1 cellular context compared by ENCODE assay signal in the genomic region with DNA sequence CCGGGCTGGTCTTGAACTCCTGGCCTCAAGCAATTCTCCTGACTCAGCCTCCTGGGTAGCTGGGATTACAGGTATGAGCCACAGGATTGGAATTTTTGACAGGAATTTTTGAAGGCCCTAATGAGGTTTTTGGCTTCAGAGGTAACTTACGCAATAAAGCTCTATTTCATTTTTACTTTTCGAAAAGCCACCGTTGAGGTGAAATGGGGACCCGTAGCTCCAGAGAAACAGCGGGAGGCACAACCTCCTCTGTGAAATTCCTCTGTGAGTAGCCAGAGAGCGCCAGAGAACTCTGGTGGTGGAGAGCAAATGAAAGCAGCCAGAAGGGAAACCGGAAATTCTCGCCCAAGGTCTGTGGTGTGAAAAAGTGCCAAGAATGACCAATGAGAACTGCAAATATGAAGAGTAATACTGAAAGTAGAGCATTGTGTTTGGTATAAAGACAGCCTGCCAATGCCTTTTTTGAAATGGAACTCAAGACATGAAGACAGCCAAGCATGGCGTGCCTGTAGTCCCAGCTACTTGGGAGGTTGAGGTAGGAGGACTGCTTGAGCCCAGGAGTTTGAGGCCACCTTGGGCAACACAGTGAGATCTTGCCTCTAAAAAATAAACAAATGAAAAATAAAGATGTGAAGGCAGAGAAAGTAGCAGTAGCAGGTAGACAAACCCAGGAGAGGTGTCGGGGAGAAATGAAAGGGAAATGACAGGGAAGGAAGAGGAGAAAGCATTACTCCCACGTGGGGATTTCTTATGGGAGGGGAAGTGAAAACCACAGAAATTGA.
TF ChIP-seq lines count a peak whose summit lies in the region.

No MANE protein-coding gene starts in this region.

TF ChIP-seq in K562, 482 proteins besides CTCF, POLR2A, EP300 and RAD21 (continued from another document and continues in another):
- no peak for TF ChIP-seq PML (IDR thresholded peaks at IDR 0.05; ENCODE audit: low read length)
- TF ChIP-seq, protein P1, sequence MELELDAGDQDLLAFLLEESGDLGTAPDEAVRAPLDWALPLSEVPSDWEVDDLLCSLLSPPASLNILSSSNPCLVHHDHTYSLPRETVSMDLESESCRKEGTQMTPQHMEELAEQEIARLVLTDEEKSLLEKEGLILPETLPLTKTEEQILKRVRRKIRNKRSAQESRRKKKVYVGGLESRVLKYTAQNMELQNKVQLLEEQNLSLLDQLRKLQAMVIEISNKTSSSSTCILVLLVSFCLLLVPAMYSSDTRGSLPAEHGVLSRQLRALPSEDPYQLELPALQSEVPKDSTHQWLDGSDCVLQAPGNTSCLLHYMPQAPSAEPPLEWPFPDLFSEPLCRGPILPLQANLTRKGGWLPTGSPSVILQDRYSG (tag; conservative IDR thresholded peaks at IDR 0.05; ENCODE audit: low read depth) = 0 out of 2 replicates have a peak, but pooled peaks have one; percentile 65
- no peak for TF ChIP-seq ZFP1 (CRISPR knock-in tag; IDR thresholded peaks at IDR 0.05)
- TF ChIP-seq MYBL2 (IDR thresholded peaks at IDR 0.05; ENCODE audit: low read depth) = no peak
- no peak for TF ChIP-seq MYBL2 (CRISPR knock-in tag; IDR thresholded peaks at IDR 0.05; ENCODE audit: borderline replicate concordance)
- no peak for TF ChIP-seq ZFX (CRISPR knock-in tag; IDR thresholded peaks at IDR 0.05)
- TF ChIP-seq, protein P2, sequence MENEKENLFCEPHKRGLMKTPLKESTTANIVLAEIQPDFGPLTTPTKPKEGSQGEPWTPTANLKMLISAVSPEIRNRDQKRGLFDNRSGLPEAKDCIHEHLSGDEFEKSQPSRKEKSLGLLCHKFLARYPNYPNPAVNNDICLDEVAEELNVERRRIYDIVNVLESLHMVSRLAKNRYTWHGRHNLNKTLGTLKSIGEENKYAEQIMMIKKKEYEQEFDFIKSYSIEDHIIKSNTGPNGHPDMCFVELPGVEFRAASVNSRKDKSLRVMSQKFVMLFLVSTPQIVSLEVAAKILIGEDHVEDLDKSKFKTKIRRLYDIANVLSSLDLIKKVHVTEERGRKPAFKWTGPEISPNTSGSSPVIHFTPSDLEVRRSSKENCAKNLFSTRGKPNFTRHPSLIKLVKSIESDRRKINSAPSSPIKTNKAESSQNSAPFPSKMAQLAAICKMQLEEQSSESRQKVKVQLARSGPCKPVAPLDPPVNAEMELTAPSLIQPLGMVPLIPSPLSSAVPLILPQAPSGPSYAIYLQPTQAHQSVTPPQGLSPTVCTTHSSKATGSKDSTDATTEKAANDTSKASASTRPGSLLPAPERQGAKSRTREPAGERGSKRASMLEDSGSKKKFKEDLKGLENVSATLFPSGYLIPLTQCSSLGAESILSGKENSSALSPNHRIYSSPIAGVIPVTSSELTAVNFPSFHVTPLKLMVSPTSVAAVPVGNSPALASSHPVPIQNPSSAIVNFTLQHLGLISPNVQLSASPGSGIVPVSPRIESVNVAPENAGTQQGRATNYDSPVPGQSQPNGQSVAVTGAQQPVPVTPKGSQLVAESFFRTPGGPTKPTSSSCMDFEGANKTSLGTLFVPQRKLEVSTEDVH (IDR thresholded peaks at IDR 0.05; ENCODE audit: low read depth, partially characterized antibody) = no peak
- no peak for TF ChIP-seq POLR2B (IDR thresholded peaks at IDR 0.05; ENCODE audit: low read depth, partially characterized antibody)
- peak in 1 of 2 experiments; percentile 66; a peak in 1 of 4 replicates for TF ChIP-seq TEAD1 (CRISPR knock-in tag; IDR thresholded peaks at IDR 0.05)
- peak in 1 of 2 experiments; percentile 53; a peak in 1 of 4 replicates for TF ChIP-seq ETV6 (IDR thresholded peaks at IDR 0.05; ENCODE audit: borderline replicate concordance in 1 of 2, low read depth in 2 of 2, low read length in 1 of 2)
- TF ChIP-seq ETV6 (CRISPR knock-in tag; IDR thresholded peaks at IDR 0.05; ENCODE audit: borderline replicate concordance) = no peak
- TF ChIP-seq BCL6 (CRISPR knock-in tag; IDR thresholded peaks at IDR 0.05) = no peak
- TF ChIP-seq, protein P3, sequence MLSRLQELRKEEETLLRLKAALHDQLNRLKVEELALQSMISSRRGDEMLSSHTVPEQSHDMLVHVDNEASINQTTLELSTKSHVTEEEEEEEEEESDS (CRISPR knock-in tag; IDR thresholded peaks at IDR 0.05) = no peak
- no peak for TF ChIP-seq NRF1 (conservative IDR thresholded peaks at IDR 0.05 in 1 of 2, IDR thresholded peaks at IDR 0.05 in 1 of 2)
- TF ChIP-seq CCAR2 (IDR thresholded peaks at IDR 0.05; ENCODE audit: low read depth, low read length) = no peak
- no peak for TF ChIP-seq RBM14 (IDR thresholded peaks at IDR 0.05; ENCODE audit: borderline replicate concordance, insufficient read depth, low read depth, low read length)
- TF ChIP-seq, protein P4, sequence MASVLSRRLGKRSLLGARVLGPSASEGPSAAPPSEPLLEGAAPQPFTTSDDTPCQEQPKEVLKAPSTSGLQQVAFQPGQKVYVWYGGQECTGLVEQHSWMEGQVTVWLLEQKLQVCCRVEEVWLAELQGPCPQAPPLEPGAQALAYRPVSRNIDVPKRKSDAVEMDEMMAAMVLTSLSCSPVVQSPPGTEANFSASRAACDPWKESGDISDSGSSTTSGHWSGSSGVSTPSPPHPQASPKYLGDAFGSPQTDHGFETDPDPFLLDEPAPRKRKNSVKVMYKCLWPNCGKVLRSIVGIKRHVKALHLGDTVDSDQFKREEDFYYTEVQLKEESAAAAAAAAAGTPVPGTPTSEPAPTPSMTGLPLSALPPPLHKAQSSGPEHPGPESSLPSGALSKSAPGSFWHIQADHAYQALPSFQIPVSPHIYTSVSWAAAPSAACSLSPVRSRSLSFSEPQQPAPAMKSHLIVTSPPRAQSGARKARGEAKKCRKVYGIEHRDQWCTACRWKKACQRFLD (CRISPR knock-in tag; IDR thresholded peaks at IDR 0.05) = 0 out of 2 replicates have a peak, but pooled peaks have one; percentile 40
- TF ChIP-seq CBX8 (IDR thresholded peaks at IDR 0.05; ENCODE audit: borderline replicate concordance, extremely low read depth, low read depth, low read length, poor library complexity, severe bottlenecking) = no peak
- no peak for TF ChIP-seq TAF15 (IDR thresholded peaks at IDR 0.05; ENCODE audit: low read depth, low read length)
- TF ChIP-seq HDAC1 (IDR thresholded peaks at IDR 0.05) = peak in 1 of 2 experiments; percentile 45; a peak in 1 of 4 replicates
- TF ChIP-seq CREBBP (IDR thresholded peaks at IDR 0.05; ENCODE audit: low read depth, low read length) = no peak
- no peak for TF ChIP-seq ZNF780A (CRISPR knock-in tag; IDR thresholded peaks at IDR 0.05)
- TF ChIP-seq, protein P5, sequence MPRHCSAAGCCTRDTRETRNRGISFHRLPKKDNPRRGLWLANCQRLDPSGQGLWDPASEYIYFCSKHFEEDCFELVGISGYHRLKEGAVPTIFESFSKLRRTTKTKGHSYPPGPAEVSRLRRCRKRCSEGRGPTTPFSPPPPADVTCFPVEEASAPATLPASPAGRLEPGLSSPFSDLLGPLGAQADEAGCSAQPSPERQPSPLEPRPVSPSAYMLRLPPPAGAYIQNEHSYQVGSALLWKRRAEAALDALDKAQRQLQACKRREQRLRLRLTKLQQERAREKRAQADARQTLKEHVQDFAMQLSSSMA (CRISPR knock-in tag; IDR thresholded peaks at IDR 0.05) = no peak
- TF ChIP-seq MTA2 (IDR thresholded peaks at IDR 0.05; ENCODE audit: low read depth) = no peak
- TF ChIP-seq ZNF717 (CRISPR knock-in tag; IDR thresholded peaks at IDR 0.05) = no peak
- TF ChIP-seq RBM25 (IDR thresholded peaks at IDR 0.05; ENCODE audit: low read depth, low read length, severe bottlenecking) = no peak
- peak; percentile 74 for TF ChIP-seq GABPA (tag; conservative IDR thresholded peaks at IDR 0.05; ENCODE audit: low read depth)
- TF ChIP-seq EP400 (IDR thresholded peaks at IDR 0.05) = peak; percentile 32; the same call in 1 of the 2 replicates
- TF ChIP-seq CEBPG (CRISPR knock-in tag; IDR thresholded peaks at IDR 0.05) = peak; percentile 45; the same call in 1 of the 2 replicates
- TF ChIP-seq CEBPG (tag; conservative IDR thresholded peaks at IDR 0.05 in 1 of 2, IDR thresholded peaks at IDR 0.05 in 1 of 2) = peak; percentile 82 to 86
- TF ChIP-seq ZNF239 (CRISPR knock-in tag; IDR thresholded peaks at IDR 0.05) = no peak
- TF ChIP-seq FOS (IDR thresholded peaks at IDR 0.05; ENCODE audit: extremely low read depth, insufficient read length) = no peak
- TF ChIP-seq CC2D1A (IDR thresholded peaks at IDR 0.05) = peak; percentile 90
- TF ChIP-seq ETS2 (tag; IDR thresholded peaks at IDR 0.05; ENCODE audit: borderline replicate concordance, poor library complexity, severe bottlenecking) = no peak
- TF ChIP-seq TOE1 (IDR thresholded peaks at IDR 0.05; ENCODE audit: borderline replicate concordance) = no peak
- no peak for TF ChIP-seq TOE1 (CRISPR knock-in tag; IDR thresholded peaks at IDR 0.05; ENCODE audit: borderline replicate concordance, low read depth)
- TF ChIP-seq ZNF79 (CRISPR knock-in tag; IDR thresholded peaks at IDR 0.05; ENCODE audit: low read depth) = no peak
- TF ChIP-seq FOXK1 (CRISPR knock-in tag; IDR thresholded peaks at IDR 0.05; ENCODE audit: borderline replicate concordance) = no peak
- TF ChIP-seq, protein P6, sequence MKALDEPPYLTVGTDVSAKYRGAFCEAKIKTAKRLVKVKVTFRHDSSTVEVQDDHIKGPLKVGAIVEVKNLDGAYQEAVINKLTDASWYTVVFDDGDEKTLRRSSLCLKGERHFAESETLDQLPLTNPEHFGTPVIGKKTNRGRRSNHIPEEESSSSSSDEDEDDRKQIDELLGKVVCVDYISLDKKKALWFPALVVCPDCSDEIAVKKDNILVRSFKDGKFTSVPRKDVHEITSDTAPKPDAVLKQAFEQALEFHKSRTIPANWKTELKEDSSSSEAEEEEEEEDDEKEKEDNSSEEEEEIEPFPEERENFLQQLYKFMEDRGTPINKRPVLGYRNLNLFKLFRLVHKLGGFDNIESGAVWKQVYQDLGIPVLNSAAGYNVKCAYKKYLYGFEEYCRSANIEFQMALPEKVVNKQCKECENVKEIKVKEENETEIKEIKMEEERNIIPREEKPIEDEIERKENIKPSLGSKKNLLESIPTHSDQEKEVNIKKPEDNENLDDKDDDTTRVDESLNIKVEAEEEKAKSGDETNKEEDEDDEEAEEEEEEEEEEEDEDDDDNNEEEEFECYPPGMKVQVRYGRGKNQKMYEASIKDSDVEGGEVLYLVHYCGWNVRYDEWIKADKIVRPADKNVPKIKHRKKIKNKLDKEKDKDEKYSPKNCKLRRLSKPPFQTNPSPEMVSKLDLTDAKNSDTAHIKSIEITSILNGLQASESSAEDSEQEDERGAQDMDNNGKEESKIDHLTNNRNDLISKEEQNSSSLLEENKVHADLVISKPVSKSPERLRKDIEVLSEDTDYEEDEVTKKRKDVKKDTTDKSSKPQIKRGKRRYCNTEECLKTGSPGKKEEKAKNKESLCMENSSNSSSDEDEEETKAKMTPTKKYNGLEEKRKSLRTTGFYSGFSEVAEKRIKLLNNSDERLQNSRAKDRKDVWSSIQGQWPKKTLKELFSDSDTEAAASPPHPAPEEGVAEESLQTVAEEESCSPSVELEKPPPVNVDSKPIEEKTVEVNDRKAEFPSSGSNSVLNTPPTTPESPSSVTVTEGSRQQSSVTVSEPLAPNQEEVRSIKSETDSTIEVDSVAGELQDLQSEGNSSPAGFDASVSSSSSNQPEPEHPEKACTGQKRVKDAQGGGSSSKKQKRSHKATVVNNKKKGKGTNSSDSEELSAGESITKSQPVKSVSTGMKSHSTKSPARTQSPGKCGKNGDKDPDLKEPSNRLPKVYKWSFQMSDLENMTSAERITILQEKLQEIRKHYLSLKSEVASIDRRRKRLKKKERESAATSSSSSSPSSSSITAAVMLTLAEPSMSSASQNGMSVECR (CRISPR knock-in tag; IDR thresholded peaks at IDR 0.05) = no peak
- TF ChIP-seq POLR2AphosphoS5 (IDR thresholded peaks at IDR 0.05; ENCODE audit: control insufficient read depth, insufficient read depth, low read depth, low read length) = no peak
- peak in 1 of 2 experiments; percentile 82; a peak in 1 of 3 replicates for TF ChIP-seq CBX3 (IDR thresholded peaks at IDR 0.05; ENCODE audit: borderline replicate concordance in 1 of 2, low read length in 2 of 2)
- peak; percentile 89 for TF ChIP-seq ARID2 (IDR thresholded peaks at IDR 0.05)
- TF ChIP-seq, protein P7, sequence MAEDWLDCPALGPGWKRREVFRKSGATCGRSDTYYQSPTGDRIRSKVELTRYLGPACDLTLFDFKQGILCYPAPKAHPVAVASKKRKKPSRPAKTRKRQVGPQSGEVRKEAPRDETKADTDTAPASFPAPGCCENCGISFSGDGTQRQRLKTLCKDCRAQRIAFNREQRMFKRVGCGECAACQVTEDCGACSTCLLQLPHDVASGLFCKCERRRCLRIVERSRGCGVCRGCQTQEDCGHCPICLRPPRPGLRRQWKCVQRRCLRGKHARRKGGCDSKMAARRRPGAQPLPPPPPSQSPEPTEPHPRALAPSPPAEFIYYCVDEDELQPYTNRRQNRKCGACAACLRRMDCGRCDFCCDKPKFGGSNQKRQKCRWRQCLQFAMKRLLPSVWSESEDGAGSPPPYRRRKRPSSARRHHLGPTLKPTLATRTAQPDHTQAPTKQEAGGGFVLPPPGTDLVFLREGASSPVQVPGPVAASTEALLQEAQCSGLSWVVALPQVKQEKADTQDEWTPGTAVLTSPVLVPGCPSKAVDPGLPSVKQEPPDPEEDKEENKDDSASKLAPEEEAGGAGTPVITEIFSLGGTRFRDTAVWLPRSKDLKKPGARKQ (CRISPR knock-in tag; IDR thresholded peaks at IDR 0.05) = no peak
- TF ChIP-seq CBFB (CRISPR knock-in tag; IDR thresholded peaks at IDR 0.05) = no peak
- TF ChIP-seq, protein P8, sequence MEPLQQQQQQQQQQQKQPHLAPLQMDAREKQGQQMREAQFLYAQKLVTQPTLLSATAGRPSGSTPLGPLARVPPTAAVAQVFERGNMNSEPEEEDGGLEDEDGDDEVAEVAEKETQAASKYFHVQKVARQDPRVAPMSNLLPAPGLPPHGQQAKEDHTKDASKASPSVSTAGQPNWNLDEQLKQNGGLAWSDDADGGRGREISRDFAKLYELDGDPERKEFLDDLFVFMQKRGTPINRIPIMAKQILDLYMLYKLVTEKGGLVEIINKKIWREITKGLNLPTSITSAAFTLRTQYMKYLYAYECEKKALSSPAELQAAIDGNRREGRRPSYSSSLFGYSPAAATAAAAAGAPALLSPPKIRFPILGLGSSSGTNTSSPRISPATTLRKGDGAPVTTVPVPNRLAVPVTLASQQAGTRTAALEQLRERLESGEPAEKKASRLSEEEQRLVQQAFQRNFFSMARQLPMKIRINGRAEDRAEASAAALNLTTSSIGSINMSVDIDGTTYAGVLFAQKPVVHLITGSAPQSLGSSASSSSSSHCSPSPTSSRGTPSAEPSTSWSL (CRISPR knock-in tag; IDR thresholded peaks at IDR 0.05; ENCODE audit: borderline replicate concordance) = no peak
- no peak for TF ChIP-seq FOXM1 (IDR thresholded peaks at IDR 0.05; ENCODE audit: low read depth)
- no peak for TF ChIP-seq FOXM1 (CRISPR knock-in tag; IDR thresholded peaks at IDR 0.05; ENCODE audit: low read depth)
- TF ChIP-seq, protein P9, sequence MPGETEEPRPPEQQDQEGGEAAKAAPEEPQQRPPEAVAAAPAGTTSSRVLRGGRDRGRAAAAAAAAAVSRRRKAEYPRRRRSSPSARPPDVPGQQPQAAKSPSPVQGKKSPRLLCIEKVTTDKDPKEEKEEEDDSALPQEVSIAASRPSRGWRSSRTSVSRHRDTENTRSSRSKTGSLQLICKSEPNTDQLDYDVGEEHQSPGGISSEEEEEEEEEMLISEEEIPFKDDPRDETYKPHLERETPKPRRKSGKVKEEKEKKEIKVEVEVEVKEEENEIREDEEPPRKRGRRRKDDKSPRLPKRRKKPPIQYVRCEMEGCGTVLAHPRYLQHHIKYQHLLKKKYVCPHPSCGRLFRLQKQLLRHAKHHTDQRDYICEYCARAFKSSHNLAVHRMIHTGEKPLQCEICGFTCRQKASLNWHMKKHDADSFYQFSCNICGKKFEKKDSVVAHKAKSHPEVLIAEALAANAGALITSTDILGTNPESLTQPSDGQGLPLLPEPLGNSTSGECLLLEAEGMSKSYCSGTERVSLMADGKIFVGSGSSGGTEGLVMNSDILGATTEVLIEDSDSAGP (CRISPR knock-in tag; IDR thresholded peaks at IDR 0.05) = no peak
- peak in 1 of 3 experiments; percentile 24 for TF ChIP-seq YY1 (IDR thresholded peaks at IDR 0.05; ENCODE audit: borderline replicate concordance in 1 of 3, control insufficient read depth in 1 of 3, extremely low read depth in 1 of 3, insufficient read depth in 3 of 3, insufficient read length in 1 of 3, insufficient replicate concordance in 2 of 3, low read depth in 1 of 3, low read length in 2 of 3)
